7 cellular contexts compared by ENCODE assay signal in the genomic region with DNA sequence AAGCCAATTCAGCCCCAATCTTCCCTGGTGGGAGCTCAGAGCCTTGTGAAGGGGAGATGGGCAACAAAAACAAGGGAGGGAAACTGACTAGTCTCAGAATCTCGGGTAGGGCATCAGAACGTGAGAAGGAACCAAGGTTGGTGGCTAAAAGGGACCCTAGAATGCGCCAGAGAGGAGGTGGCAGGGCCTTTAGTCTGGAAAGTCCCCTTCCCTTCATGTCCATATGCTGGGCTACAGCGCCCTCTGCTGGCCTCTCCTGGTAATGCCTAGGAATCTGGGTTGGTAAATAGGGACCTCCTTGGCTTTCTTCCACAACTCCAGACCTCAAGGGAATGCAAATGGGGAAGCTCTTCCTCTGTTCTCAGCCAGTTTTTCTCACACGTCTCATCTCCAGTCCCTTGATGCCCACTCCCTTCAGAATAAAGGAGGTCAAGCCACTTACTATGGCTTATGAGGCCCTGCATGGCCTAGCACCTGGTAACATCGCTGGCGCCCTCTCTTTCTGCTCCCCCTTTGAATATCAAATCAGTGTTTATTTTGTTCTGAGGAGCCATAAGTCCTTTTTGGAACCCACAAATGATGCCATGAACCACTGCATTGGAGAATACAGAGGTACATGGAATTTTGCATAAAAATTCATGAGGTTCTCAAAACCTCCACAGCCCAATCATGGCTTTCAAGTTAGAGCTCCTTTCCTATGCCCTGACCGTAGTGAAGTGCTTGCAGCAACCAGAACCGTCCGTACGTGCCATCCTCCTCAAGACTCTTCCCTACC. TPM values are rescaled to one million over a fixed set of nuclear protein-coding genes. Genes with fewer than 3 reads are reported as not detected.
DNase-seq lines count a peak whose midpoint lies in the region; TF ChIP-seq lines count a peak whose summit lies in the region.

No MANE protein-coding gene starts in this region.

- 12 to 18% (median 15%) methylated on average over 11 of the region's 11 CpGs for WGBS in stomach, 5 donors

- peaks cover 34 to 83% (median 51%) of the 10 kb centered on the region in 4 donors for H3K4me1 ChIP-seq in stomach

- TF ChIP-seq EP300 in stomach (IDR thresholded peaks at IDR 0.05), result no peak

- peaks cover 72% of the 10 kb centered on the region for H3K36me3 Mint-ChIP-seq in activated T-helper 2 cell treated with anti-CD3 and anti-CD28 coated beads, Interferon-gamma antibody, Interleukin-2, Interleukin-4, amounts not matched to agents 10 μg/mL and 5 μg/mL and 100 μg/mL, durations not matched to agents 14 hours and 24 hours and 36 hours (ENCODE audit: low read depth)
- peaks cover 11% of the 10 kb centered on the region for H3K36me3 Mint-ChIP-seq in neural crest cell (ENCODE audit: low read depth)

- POLR2A ChIA-PET in RWPE1 (lab: Yijun Ruan, JAX; ENCODE audit: low non-redundant PET), result no interaction called here

- no peak overlapping the region for H3K4me3 ChIP-seq in LNCaP clone FGC (ENCODE audit: low read depth, low read length)
- peak overlapping the region; percentile 62 to 76 (median 64) for H3K4me3 ChIP-seq in stomach

- no peak for TF ChIP-seq POLR2A in stomach (IDR thresholded peaks at IDR 0.05)

- H3K9me3 ChIP-seq in stomach, result no peaks in the 10 kb centered on the region

- no peaks in the 10 kb centered on the region for H3K9me3 Mint-ChIP-seq in activated T-helper 2 cell treated with anti-CD3 and anti-CD28 coated beads, Interferon-gamma antibody, Interleukin-2, Interleukin-4, amounts not matched to agents 10 μg/mL and 5 μg/mL and 100 μg/mL, durations not matched to agents 14 hours and 24 hours and 36 hours
- no peaks in the 10 kb centered on the region for H3K9me3 Mint-ChIP-seq in neural crest cell

- no peaks in the 10 kb centered on the region for H3K27me3 ChIP-seq in stomach

- peak overlapping the region; percentile 96 for H3K27ac Mint-ChIP-seq in activated T-helper 2 cell treated with anti-CD3 and anti-CD28 coated beads, Interferon-gamma antibody, Interleukin-2, Interleukin-4, amounts not matched to agents 10 μg/mL and 5 μg/mL and 100 μg/mL, durations not matched to agents 14 hours and 24 hours and 36 hours
- H3K27ac Mint-ChIP-seq in neural crest cell (ENCODE audit: unreplicated experiment), result peak overlapping the region; percentile 10

- peak overlapping the region; percentile 97 for H3K4me3 Mint-ChIP-seq in activated T-helper 2 cell treated with anti-CD3 and anti-CD28 coated beads, Interferon-gamma antibody, Interleukin-2, Interleukin-4, amounts not matched to agents 10 μg/mL and 5 μg/mL and 100 μg/mL, durations not matched to agents 14 hours and 24 hours and 36 hours (ENCODE audit: low read depth)
- peak overlapping the region; percentile 100 for H3K4me3 Mint-ChIP-seq in neural crest cell

- CTCF ChIA-PET in RWPE1 (lab: Yijun Ruan, JAX), result interaction anchor here (0.5 to 2.6 kb wide), 17 partner anchors 9 to 1127 kb away, joined by 3 to 10 read pairs (median 4); partner anchors contain the start of gene B9D2

- intact Hi-C loops in activated T-helper 2 cell treated with anti-CD3 and anti-CD28 coated beads, Interferon-gamma antibody, Interleukin-2, Interleukin-4, amounts not matched to agents 10 μg/mL and 5 μg/mL and 100 μg/mL, durations not matched to agents 14 hours and 24 hours and 36 hours (cut with micrococcal nuclease), result loop anchor here (1.0 to 5.0 kb wide), 3 partner anchors 45 to 254 kb away; no protein-coding TSS in a partner anchor
- intact Hi-C loops in stomach (cut with DNase I; ENCODE audit: low total_unique reads), result loop anchor here (5.0 kb wide), 1 partner anchor 106 kb away; no protein-coding TSS in a partner anchor

- peaks cover 41 to 59% (median 57%) of the 10 kb centered on the region in 4 donors for H3K36me3 ChIP-seq in stomach

- TF ChIP-seq CTCF in GM13976 (IDR thresholded peaks at IDR 0.05; ENCODE audit: borderline replicate concordance, control extremely low read depth, extremely low read depth, insufficient read depth, missing control alignments) (peak; percentile 92), LNCaP clone FGC (IDR thresholded peaks at IDR 0.05; ENCODE audit: control insufficient read depth, extremely low read depth, insufficient read depth) (peak; percentile 69), RWPE1 (conservative IDR thresholded peaks at IDR 0.05; ENCODE audit: low read depth) (peak; percentile 92), neural crest cell (conservative IDR thresholded peaks at IDR 0.05) (peak; percentile 97), stomach (IDR thresholded peaks at IDR 0.05) (peak in 6 of 7 experiments; percentile 89 to 99 (median 99))

- in situ Hi-C loops in GM13976 (cut with MboI; ENCODE audit: low sequenced_read_pairs, unreplicated experiment), result no loop called here

- H3K27ac ChIP-seq in RWPE1 (peak overlapping the region; percentile 97), stomach (peak overlapping the region; percentile 93 to 98 (median 95))

- H3K27me3 Mint-ChIP-seq in activated T-helper 2 cell treated with anti-CD3 and anti-CD28 coated beads, Interferon-gamma antibody, Interleukin-2, Interleukin-4, amounts not matched to agents 10 μg/mL and 5 μg/mL and 100 μg/mL, durations not matched to agents 14 hours and 24 hours and 36 hours (ENCODE audit: low read depth), result no peaks in the 10 kb centered on the region
- peaks cover 9% of the 10 kb centered on the region for H3K27me3 Mint-ChIP-seq in neural crest cell (ENCODE audit: low read depth)

- DNase-seq in GM13976 (ENCODE audit: low spot score) (peak; percentile 81), LNCaP clone FGC (ENCODE audit: low read depth) (peak; percentile 18), RWPE1 (ENCODE audit: low spot score) (peak; percentile 79), fibroblast of the conjunctiva (ENCODE audit: low read depth) (peak; percentile 79), neural crest cell (ENCODE audit: low read depth, low spot score) (peak; percentile 98), stomach (peak; percentile 98)
- peak; percentile 84 for DNase-seq in activated T-helper 2 cell treated with anti-CD3 and anti-CD28 coated beads, Interferon-gamma antibody, Interleukin-2, Interleukin-4, amounts not matched to agents 10 μg/mL and 5 μg/mL and 100 μg/mL, durations not matched to agents 14 hours and 24 hours and 36 hours (ENCODE audit: low spot score)

- peaks cover 66% of the 10 kb centered on the region for H3K4me1 Mint-ChIP-seq in activated T-helper 2 cell treated with anti-CD3 and anti-CD28 coated beads, Interferon-gamma antibody, Interleukin-2, Interleukin-4, amounts not matched to agents 10 μg/mL and 5 μg/mL and 100 μg/mL, durations not matched to agents 14 hours and 24 hours and 36 hours (ENCODE audit: low read depth)
- peaks cover 38% of the 10 kb centered on the region for H3K4me1 Mint-ChIP-seq in neural crest cell

RNA-seq across cellular contexts. Expression of gene CCDC97, which starts 1.3 kb away (rescaled TPM):
- 33.5 and 34.4 TPM in 2 replicates for total RNA-seq in activated T-helper 2 cell treated with anti-CD3 and anti-CD28 coated beads, Interferon-gamma antibody, Interleukin-2, Interleukin-4, amounts not matched to agents 10 μg/mL and 5 μg/mL and 100 μg/mL, durations not matched to agents 14 hours and 24 hours and 36 hours
- total RNA-seq in neural crest cell (47.3 and 48.5 TPM in 2 replicates), stomach (10 to 100 TPM in 3 of 5 donors, 1 to 10 TPM in 2; 2.2 to 62.6 (median 19.7) TPM)
- polyA plus RNA-seq in stomach, result 10 to 100 TPM in 2 of 3 donors, 1 to 10 TPM in 1; 9.8 to 13.7 (median 13.0) TPM

RNA-seq across cellular contexts. Expression of gene HNRNPUL1, which starts 44.5 kb away (rescaled TPM):
- total RNA-seq in activated T-helper 2 cell treated with anti-CD3 and anti-CD28 coated beads, Interferon-gamma antibody, Interleukin-2, Interleukin-4, amounts not matched to agents 10 μg/mL and 5 μg/mL and 100 μg/mL, durations not matched to agents 14 hours and 24 hours and 36 hours, result 283 and 294 TPM in 2 replicates
- total RNA-seq in neural crest cell (306 and 320 TPM in 2 replicates), stomach (100 to 1,000 TPM in 3 of 5 donors, 10 to 100 TPM in 2; 47.8 to 319 (median 104) TPM)
- polyA plus RNA-seq in stomach, result 10 to 100 TPM; 64.2 to 89.0 (median 84.0) TPM

RNA-seq across cellular contexts. Expression of gene TGFB1, which starts 45.1 kb away (rescaled TPM):
- total RNA-seq in activated T-helper 2 cell treated with anti-CD3 and anti-CD28 coated beads, Interferon-gamma antibody, Interleukin-2, Interleukin-4, amounts not matched to agents 10 μg/mL and 5 μg/mL and 100 μg/mL, durations not matched to agents 14 hours and 24 hours and 36 hours, result 125 and 126 TPM in 2 replicates
- 2.2 and 3.1 TPM in 2 replicates for total RNA-seq in neural crest cell
- 10 to 100 TPM in 3 of 5 donors, 1 to 10 TPM in 2; 1.3 to 54.3 (median 13.6) TPM for total RNA-seq in stomach
- 10 to 100 TPM; 10.2 to 15.6 (median 15.4) TPM for polyA plus RNA-seq in stomach

RNA-seq across cellular contexts. Expression of gene B9D2, which starts 55.3 kb away (rescaled TPM):
- 6.2 TPM in 2 replicates for total RNA-seq in activated T-helper 2 cell treated with anti-CD3 and anti-CD28 coated beads, Interferon-gamma antibody, Interleukin-2, Interleukin-4, amounts not matched to agents 10 μg/mL and 5 μg/mL and 100 μg/mL, durations not matched to agents 14 hours and 24 hours and 36 hours
- total RNA-seq in neural crest cell, result 11.7 and 13.8 TPM in 2 replicates
- total RNA-seq in stomach, result 10 to 100 TPM in 1 of 5 donors, 1 to 10 TPM in 2, under 1 TPM in 1, not detected in 1; 0.58 to 20.3 (median 5.3) TPM
- polyA plus RNA-seq in stomach, result 10 to 100 TPM in 2 of 3 donors, 1 to 10 TPM in 1; 9.2 to 17.4 (median 10.7) TPM

Comparison
In these comparisons a context has a peak if more than half of its experiments do, and no peak if none do; other contexts are left out.
1. DNase-seq: peak in every context shown above with its lines; median percentile 98 in neural crest cell; 98 in stomach; 84 in activated T-helper 2 cell treated with anti-CD3 and anti-CD28 coated beads, Interferon-gamma antibody, Interleukin-2, Interleukin-4, amounts not matched to agents 10 μg/mL and 5 μg/mL and 100 μg/mL, durations not matched to agents 14 hours and 24 hours and 36 hours; 81 in GM13976; 79 in RWPE1; 79 in fibroblast of the conjunctiva; 18 in LNCaP clone FGC.